Comparison of ENCODE assay signal across 8 cellular contexts in genomic region chr3:131503328-131503650, GRCh38. TPM values are rescaled to one million over a fixed set of nuclear protein-coding genes. Genes with fewer than 3 reads are reported as not detected.
DNase-seq lines count a peak whose midpoint lies in the region; ATAC-seq and TF ChIP-seq lines count a peak whose summit lies in the region.

No MANE protein-coding gene starts in this region.

- H3K4me1 ChIP-seq in mammary epithelial cell (ENCODE audit: insufficient read depth, low read length) (peaks cover 15% of the 10 kb centered on the region), mucosa of descending colon (ENCODE audit: low read depth) (peaks cover 15% of the 10 kb centered on the region)

- no peak for TF ChIP-seq CTCF in GM12864 (IDR thresholded peaks at IDR 0.05; ENCODE audit: low read depth, low read length, missing control alignments)
- TF ChIP-seq CTCF in mammary epithelial cell (conservative IDR thresholded peaks at IDR 0.05 in 1 of 2, IDR thresholded peaks at IDR 0.05 in 1 of 2; ENCODE audit: extremely low read depth in 1 of 2, insufficient read depth in 1 of 2, low read depth in 1 of 2, low read length in 2 of 2): no peak
- TF ChIP-seq CTCF in mucosa of descending colon (IDR thresholded peaks at IDR 0.05): no peak

- H2AFZ ChIP-seq in mammary epithelial cell (ENCODE audit: low read depth, low read length): peak overlapping the region; percentile 98

- no TSS peak for BruUV-seq in mammary epithelial cell (replicated peaks; lab: Mats Ljungman, UMichigan)

- H3K4me2 ChIP-seq in mammary epithelial cell (ENCODE audit: insufficient read depth, low read depth, low read length): peak overlapping the region; percentile 82

- CTCF ChIA-PET in mammary epithelial cell (lab: Charles Lee; ENCODE audit: low non-redundant PET): no interaction called here

- H3K27ac ChIP-seq in mammary epithelial cell (ENCODE audit: insufficient read depth, low read depth, low read length): no peak overlapping the region

- no peaks in the 10 kb centered on the region for H4K20me1 ChIP-seq in mammary epithelial cell (ENCODE audit: insufficient read depth, low read length)

- DNase-seq in GM12864 (ENCODE audit: low read depth) (no peak), M059J (ENCODE audit: low read depth) (peak; percentile 8), mammary epithelial cell (no peak), mucosa of descending colon (peak in 1 of 3 donors; percentile 29), G401 (ENCODE audit: low spot score) (no peak), NCI-H128 (lab: John Stamatoyannopoulos, UW; ENCODE audit: unreplicated experiment) (no peak), head of caudate nucleus (no peak)

- H3K36me3 ChIP-seq in mammary epithelial cell (ENCODE audit: insufficient read depth, low read length) (peaks cover 15% of the 10 kb centered on the region), mucosa of descending colon (ENCODE audit: low read depth) (no peaks in the 10 kb centered on the region)

- H3K9me3 ChIP-seq in mammary epithelial cell (replicated peaks; ENCODE audit: insufficient read depth, low read length) (no peaks in the 10 kb centered on the region), mucosa of descending colon (no peaks in the 10 kb centered on the region)

- H3K79me2 ChIP-seq in mammary epithelial cell (ENCODE audit: insufficient read depth, low read length): peaks cover 41% of the 10 kb centered on the region

- peak; percentile 14 for ATAC-seq in mucosa of descending colon
- ATAC-seq in HG02885 (IDR thresholded peaks at IDR 0.05; ENCODE audit: poor library complexity, unreplicated experiment): no peak

- H3K9ac ChIP-seq in mammary epithelial cell (ENCODE audit: insufficient read depth, low read length): no peak overlapping the region

- WGBS in mammary epithelial cell (ENCODE audit: low coverage, missing lambda C conversion rate): 63% methylated on average over 1 of the region's 1 CpG

- dilution Hi-C loops in mammary epithelial cell (cut with HindIII; ENCODE audit: low sequenced_read_pairs): no loop called here

- intact Hi-C loops in mammary epithelial cell (cut with micrococcal nuclease) (loop anchor here (5.0 to 10.0 kb wide), 2 partner anchors 468 to 524 kb away; no protein-coding TSS in a partner anchor), mucosa of descending colon (cut with DNase I, micrococcal nuclease) (loop anchor here in 1 of 2 donors (10.0 kb wide), 1 partner anchor 118 kb away; the partner anchor contains the start of gene NUDT16), head of caudate nucleus (cut with DNase I) (loop anchor here (5.0 kb wide), 2 partner anchors 121 to 471 kb away; partner anchors contain the start of gene NUDT16)

- in situ Hi-C loops in mammary epithelial cell (cut with MboI; ENCODE audit: low sequenced_read_pairs in 2 of 2) (no loop called here), G401 (cut with HindIII; ENCODE audit: low sequenced_read_pairs) (no loop called here)

- H3K4me3 ChIP-seq in GM12864 (ENCODE audit: low read depth, low read length) (peak overlapping the region; percentile 77), mammary epithelial cell (replicated peaks in 1 of 3; ENCODE audit: insufficient read depth in 1 of 3, low read depth in 2 of 3, low read length in 3 of 3) (peak overlapping the region; percentile 78 to 99 (median 88)), mucosa of descending colon (no peak overlapping the region)

- H3K27me3 ChIP-seq in mammary epithelial cell (ENCODE audit: insufficient read depth, low read length): no peaks in the 10 kb centered on the region

RNA-seq across cellular contexts. Expression of gene MRPL3, which starts 0.5 kb away (rescaled TPM):
- 216 and 237 TPM in 2 replicates for total RNA-seq in M059J (2014; rRNA removed; shearing (Covaris generic))
- total RNA-seq in mammary epithelial cell (100 to 1,000 TPM in 1 of 2 donors, 10 to 100 TPM in 1; 78.9 to 103 TPM), mucosa of descending colon (10 to 100 TPM; 48.6 to 68.8 (median 49.2) TPM)
- polyA plus RNA-seq in mammary epithelial cell: 113 TPM
- polyA minus RNA-seq in mammary epithelial cell: 98.1 TPM
- 230 and 293 TPM in 2 replicates for total RNA-seq in G401 (2014; rRNA removed; shearing (Covaris generic))
